Comparison of ENCODE assay signal across 10 cellular contexts in the genomic region with DNA sequence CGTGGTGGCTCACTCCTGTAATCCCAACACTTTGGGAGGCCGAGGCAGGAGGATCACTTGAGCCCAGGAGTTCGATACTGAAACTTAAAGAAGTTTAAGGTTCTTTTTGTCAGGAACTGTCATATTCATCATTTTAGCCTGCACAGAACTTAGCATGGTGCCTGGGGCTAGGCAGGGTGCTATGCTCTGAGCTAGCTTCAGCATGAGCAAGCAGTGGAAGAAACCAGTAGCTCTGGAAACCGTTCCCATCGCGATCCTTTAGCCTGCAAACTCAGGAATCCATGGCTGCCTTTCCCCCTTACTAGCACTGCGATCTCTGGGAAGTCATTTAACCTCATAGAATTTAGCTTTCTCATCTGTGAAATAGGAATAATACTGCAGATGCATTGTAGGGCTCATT.
"Had no signal": no experiment of that assay in that cellular context is flagged by ENCODE, and none has a peak within 500 bp of the region (broad histone marks: within the 10 kb centered on the region; RNA-seq: fewer than 3 reads in every experiment).

No MANE protein-coding gene starts in this region.

- H3K27ac ChIP-seq: GM23248 had no signal

- H3K4me3 ChIP-seq: GM23248, GM23338, HAP-1 had no signal

- H3K36me3 ChIP-seq: HAP-1 had no signal

- H3K9ac ChIP-seq: GM23248 had no signal

- DNase-seq: GM23248, GOT3, H7, H9, HCEC 1CT, HFFc6 had no signal

- H2AFZ ChIP-seq: GM23248, GM23338 had no signal

- H3K4me2 ChIP-seq: GM23338 had no signal

- H3K9me3 ChIP-seq: HAP-1 had no signal

- H3K4me1 ChIP-seq: HAP-1 had no signal

- FAIRE-seq: H1, H54 had no signal
